Comparison of ENCODE assay signal across 17 cellular contexts in genomic region chr14:101194356-101195308, GRCh38.
DNase-seq lines count a peak whose midpoint lies in the region; ATAC-seq and TF ChIP-seq lines count a peak whose summit lies in the region.
"Had no signal": no experiment of that assay in that cellular context is flagged by ENCODE, and none has a peak within 500 bp of the region (broad histone marks: within the 10 kb centered on the region; RNA-seq: fewer than 3 reads in every experiment).

No MANE protein-coding gene starts in this region.

- peak; percentile 91 for DNase-seq in DMS79 (lab: John Stamatoyannopoulos, UW)
- DNase-seq in NCI-H1105 (lab: John Stamatoyannopoulos, UW) = peak; percentile 71
- DNase-seq in coronary artery (ENCODE audit: low spot score) = peak; percentile 65
- peak; percentile 78 for DNase-seq in posterior vena cava (ENCODE audit: low spot score)
- DNase-seq in activated CD4-positive, alpha-beta T cell treated with anti-CD3 and anti-CD28 coated beads, Interleukin-2, amount 50 U/mL, for 4 hours = no peak
- no peak for DNase-seq in kidney tubule cell (ENCODE audit: low spot score)
- DNase-seq: activated CD4-positive, alpha-beta memory T cell treated with anti-CD3 and anti-CD28 coated beads for 36 hours; AML-193; left ventricle myocardium superior; mucosa of descending colon; occipital lobe; SHP77; stimulated activated CD4-positive, alpha-beta T cell treated with anti-CD3 and anti-CD28 coated beads, Interleukin-4, amount 100 ng/mL, for 1 hour had no signal

- no peak overlapping the region for H3K4me3 ChIP-seq in coronary artery
- H3K4me3 ChIP-seq: adrenal gland, dorsolateral prefrontal cortex, HAP-1, mucosa of descending colon had no signal

- ATAC-seq in GM19455 (IDR thresholded peaks at IDR 0.05; ENCODE audit: unreplicated experiment) = no peak
- ATAC-seq: left ventricle myocardium superior, mucosa of descending colon had no signal

- TF ChIP-seq CTCF in coronary artery (IDR thresholded peaks at IDR 0.05) = no peak

- intact Hi-C loops in posterior vena cava (cut with DNase I) = no loop called here

- H3K27ac ChIP-seq in coronary artery = no peak overlapping the region
- H3K27ac ChIP-seq: adrenal gland, dorsolateral prefrontal cortex had no signal

Comparison
In these comparisons a context has a peak if more than half of its experiments do, and no peak if none do; other contexts are left out.
1. DNase-seq: peak in DMS79 (single experiment), NCI-H1105 (single experiment), coronary artery (single experiment) and posterior vena cava (single experiment); none in activated CD4-positive, alpha-beta T cell treated with anti-CD3 and anti-CD28 coated beads, Interleukin-2, amount 50 U/mL, for 4 hours (0 of 2) and kidney tubule cell (single experiment).